In genomic region chr12:50984899-50985298, GRCh38 we compare ENCODE assay signal across 12 cellular contexts. TPM values are rescaled to one million over a fixed set of nuclear protein-coding genes. Genes with fewer than 3 reads are reported as not detected.
DNase-seq lines count a peak whose midpoint lies in the region; ATAC-seq and TF ChIP-seq lines count a peak whose summit lies in the region.
"Had no signal": no experiment of that assay in that cellular context is flagged by ENCODE, and none has a peak within 500 bp of the region (broad histone marks: within the 10 kb centered on the region; RNA-seq: fewer than 3 reads in every experiment).

No MANE protein-coding gene starts in this region.

- peak overlapping the region; percentile 35 for H3K4me3 Mint-ChIP-seq in osteocyte (ENCODE audit: unreplicated experiment)
- H3K4me3 Mint-ChIP-seq: naive thymus-derived CD8-positive, alpha-beta T cell had no signal

- H3K27ac Mint-ChIP-seq in osteocyte (ENCODE audit: unreplicated experiment) = peak overlapping the region; percentile 90

- WGBS in esophagus, 2 donors = 47 to 76% methylated on average over 1 of the region's 1 CpG
- WGBS in aorta, 2 donors = 41 to 43% methylated on average over 1 of the region's 1 CpG

- H3K4me1 ChIP-seq in cardiac muscle cell (ENCODE audit: low read depth) = no peaks in the 10 kb centered on the region
- no peaks in the 10 kb centered on the region for H3K4me1 ChIP-seq in esophagus (ENCODE audit: control insufficient read depth in 2 of 2, insufficient read depth in 2 of 2, low read length in 1 of 2)
- peaks cover 3 to 6% of the 10 kb centered on the region in 2 donors for H3K4me1 ChIP-seq in aorta (ENCODE audit: control insufficient read depth in 1 of 2, insufficient read depth in 2 of 2, low read length in 2 of 2)

- no peaks in the 10 kb centered on the region for H3K9me3 Mint-ChIP-seq in osteocyte (ENCODE audit: unreplicated experiment)
- H3K9me3 Mint-ChIP-seq: naive thymus-derived CD8-positive, alpha-beta T cell had no signal

- H3K9me3 ChIP-seq in cardiac muscle cell (ENCODE audit: low read depth) = no peaks in the 10 kb centered on the region
- H3K9me3 ChIP-seq in esophagus (ENCODE audit: control insufficient read depth in 2 of 2, insufficient read depth in 1 of 2, low read depth in 1 of 2, low read length in 1 of 2) = no peaks in the 10 kb centered on the region
- no peaks in the 10 kb centered on the region for H3K9me3 ChIP-seq in aorta (ENCODE audit: control insufficient read depth, low read length)
- H3K9me3 ChIP-seq: BLaER1 treated with 17β-estradiol and CSF1 and Interleukin-3, amounts not matched to agents 10 nM and 100 nM had no signal

- H3K4me1 Mint-ChIP-seq in osteocyte (ENCODE audit: unreplicated experiment) = peaks cover 26% of the 10 kb centered on the region

- no peak for TF ChIP-seq CTCF in cardiac muscle cell (IDR thresholded peaks at IDR 0.05; ENCODE audit: low read depth, low read length)
- no peak for TF ChIP-seq CTCF in osteocyte (IDR thresholded peaks at IDR 0.05)

- peaks cover 6% of the 10 kb centered on the region for H3K36me3 Mint-ChIP-seq in osteocyte (ENCODE audit: unreplicated experiment)

- peak in 1 of 2 donors; percentile 22 for DNase-seq in cardiac muscle cell (ENCODE audit: low read depth in 1 of 2, low spot score in 1 of 2)
- no peak for DNase-seq in Right ventricle myocardium inferior (ENCODE audit: missing footprints)
- no peak for DNase-seq in osteocyte (ENCODE audit: extremely low spot score, unreplicated experiment)
- DNase-seq in aorta = no peak
- DNase-seq in NCI-H526 treated with DMSO at 0.1 percent for 48 hours (lab: John Stamatoyannopoulos, UW) = no peak
- no peak for DNase-seq in NCI-H2107 treated with DMSO at 0.1 percent for 48 hours (lab: John Stamatoyannopoulos, UW; ENCODE audit: unreplicated experiment)
- DNase-seq: naive thymus-derived CD8-positive, alpha-beta T cell; NCI-H2081 treated with DMSO at 0.1 percent for 48 hours had no signal

- no peaks in the 10 kb centered on the region for H3K27me3 ChIP-seq in cardiac muscle cell
- H3K27me3 ChIP-seq in esophagus (ENCODE audit: control insufficient read depth in 1 of 2, insufficient read depth in 2 of 2, low read length in 2 of 2) = no peaks in the 10 kb centered on the region
- no peaks in the 10 kb centered on the region for H3K27me3 ChIP-seq in aorta (ENCODE audit: control insufficient read depth in 1 of 2, insufficient read depth in 2 of 2, low read length in 1 of 2)
- H3K27me3 ChIP-seq: BLaER1 treated with 17β-estradiol and CSF1 and Interleukin-3, amounts not matched to agents 10 nM and 100 nM had no signal

- no peaks in the 10 kb centered on the region for H3K27me3 Mint-ChIP-seq in osteocyte (ENCODE audit: unreplicated experiment)
- H3K27me3 Mint-ChIP-seq: naive thymus-derived CD8-positive, alpha-beta T cell had no signal

- H3K36me3 ChIP-seq in cardiac muscle cell = peaks cover 16% of the 10 kb centered on the region
- peaks cover 4 to 7% of the 10 kb centered on the region in 2 donors for H3K36me3 ChIP-seq in esophagus (ENCODE audit: control insufficient read depth in 2 of 2, insufficient read depth in 2 of 2, low read length in 1 of 2)
- no peaks in the 10 kb centered on the region for H3K36me3 ChIP-seq in aorta (ENCODE audit: control insufficient read depth in 1 of 2, insufficient read depth in 2 of 2, low read length in 1 of 2)

- H3K4me3 ChIP-seq in cardiac muscle cell (no peak overlapping the region), esophagus (ENCODE audit: low read depth in 1 of 2, low read length in 2 of 2) (no peak overlapping the region), aorta (ENCODE audit: low read length in 2 of 2) (no peak overlapping the region)
- H3K4me3 ChIP-seq: BLaER1 treated with 17β-estradiol and CSF1 and Interleukin-3, amounts not matched to agents 10 nM and 100 nM had no signal

- intact Hi-C loops in Right ventricle myocardium inferior (cut with DNase I) = loop anchor here (2.0 to 5.0 kb wide), 2 partner anchors 54 to 218 kb away; no protein-coding TSS in a partner anchor
- intact Hi-C loops in aorta (cut with DNase I) = loop anchor here (2.0 to 5.0 kb wide), 4 partner anchors 37 to 218 kb away; a partner anchor contains a TSS

- peak overlapping the region; percentile 52 for H3K27ac ChIP-seq in cardiac muscle cell
- peak overlapping the region; percentile 1 to 45 for H3K27ac ChIP-seq in esophagus (ENCODE audit: low read depth in 2 of 2, low read length in 1 of 2)
- H3K27ac ChIP-seq in aorta (ENCODE audit: low read depth in 1 of 2, low read length in 2 of 2) = peak overlapping the region; percentile 40 to 93

- ATAC-seq in Right ventricle myocardium inferior (no peak), aorta (ENCODE audit: low FRiP score) (peak; percentile 9), GM21786 (IDR thresholded peaks at IDR 0.05; ENCODE audit: unreplicated experiment) (no peak)
- ATAC-seq: naive thymus-derived CD8-positive, alpha-beta T cell had no signal

RNA-seq across cellular contexts. Expression of gene HIGD1C, which starts 32.6 kb away (rescaled TPM):
- not detected in 2 replicates for total RNA-seq in cardiac muscle cell
- not detected in 2 replicates for polyA plus RNA-seq in cardiac muscle cell
- total RNA-seq in Right ventricle myocardium inferior = not detected
- not detected for polyA plus RNA-seq in esophagus
- total RNA-seq in osteocyte = not detected in 2 replicates
- not detected for total RNA-seq in aorta
- not detected for polyA plus RNA-seq in aorta
- total RNA-seq: naive thymus-derived CD8-positive, alpha-beta T cell; RPMI7951 had no signal
- polyA plus RNA-seq: naive thymus-derived CD8-positive, alpha-beta T cell had no signal

RNA-seq across cellular contexts. Expression of gene SLC11A2, which starts 41.3 kb away (rescaled TPM):
- total RNA-seq in cardiac muscle cell (26.9 and 30.5 TPM in 2 replicates), Right ventricle myocardium inferior (23.7 TPM), osteocyte (42.6 and 51.8 TPM in 2 replicates), aorta (10 to 100 TPM; 71.9 to 97.2 TPM)
- polyA plus RNA-seq in cardiac muscle cell (33.3 and 41.3 TPM in 2 replicates), esophagus (10 to 100 TPM; 18.0 to 19.5 TPM), aorta (10 to 100 TPM; 11.1 to 20.6 TPM)
